ENCODE assay signal across 1 cellular context in genomic region chr1:228155596-228156517, GRCh38.
TF ChIP-seq lines count a peak whose summit lies in the region.

No MANE protein-coding gene starts in this region.

TF ChIP-seq in HEK293, 187 proteins besides CTCF, POLR2A, EP300 and RAD21:
- TF ChIP-seq, protein P1, sequence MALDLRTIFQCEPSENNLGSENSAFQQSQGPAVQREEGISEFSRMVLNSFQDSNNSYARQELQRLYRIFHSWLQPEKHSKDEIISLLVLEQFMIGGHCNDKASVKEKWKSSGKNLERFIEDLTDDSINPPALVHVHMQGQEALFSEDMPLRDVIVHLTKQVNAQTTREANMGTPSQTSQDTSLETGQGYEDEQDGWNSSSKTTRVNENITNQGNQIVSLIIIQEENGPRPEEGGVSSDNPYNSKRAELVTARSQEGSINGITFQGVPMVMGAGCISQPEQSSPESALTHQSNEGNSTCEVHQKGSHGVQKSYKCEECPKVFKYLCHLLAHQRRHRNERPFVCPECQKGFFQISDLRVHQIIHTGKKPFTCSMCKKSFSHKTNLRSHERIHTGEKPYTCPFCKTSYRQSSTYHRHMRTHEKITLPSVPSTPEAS (tag by site-specific recombination; IDR thresholded peaks at IDR 0.05) = peak; percentile 78
- TF ChIP-seq ZIC2 (tag by site-specific recombination; IDR thresholded peaks at IDR 0.05) = no peak
- TF ChIP-seq GLIS2 (tag by site-specific recombination; IDR thresholded peaks at IDR 0.05) = peak; percentile 9
